In the genomic region with DNA sequence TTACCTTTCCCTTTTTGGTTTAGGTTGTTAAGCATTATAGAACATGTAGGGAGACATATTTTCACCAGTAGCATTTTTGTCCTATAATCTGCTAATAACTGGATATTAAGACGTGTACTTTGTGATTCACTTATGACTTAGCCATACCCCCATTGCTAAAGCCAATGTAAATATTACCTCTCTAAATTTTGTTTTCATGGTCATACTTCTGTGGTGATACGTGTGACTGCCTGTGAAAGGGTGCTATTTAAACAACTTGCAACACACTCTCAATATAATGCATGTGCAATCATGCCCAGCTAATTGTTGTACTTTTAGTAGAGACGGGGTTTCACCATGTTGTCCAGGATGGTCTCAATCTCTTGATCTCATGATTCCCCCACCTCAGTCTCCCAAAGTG, we compare ENCODE assay signal across 25 cellular contexts.
"Had no signal": no experiment of that assay in that cellular context is flagged by ENCODE, and none has a peak within 500 bp of the region (broad histone marks: within the 10 kb centered on the region; RNA-seq: fewer than 3 reads in every experiment).

No MANE protein-coding gene starts in this region.

- ATAC-seq: activated CD8-positive, alpha-beta memory T cell treated with anti-CD3 and anti-CD28 coated beads, Interleukin-2, amount 10 ng/mL, durations not matched to agents 7 days and 5 days; activated CD8-positive, alpha-beta T cell treated with anti-CD3 and anti-CD28 coated beads for 36 hours; activated naive CD8-positive, alpha-beta T cell treated with anti-CD3 and anti-CD28 coated beads, Interleukin-2, amount 50 U/mL, for 24 hours; gastrocnemius medialis; sciatic nerve; stimulated activated effector memory CD8-positive, alpha-beta T cell treated with anti-CD3 and anti-CD28 coated beads, Interleukin-12 subunit alpha, Interleukin-12 subunit beta, amount 100 ng/mL, for 72 hours; stimulated activated naive CD8-positive, alpha-beta T cell treated with anti-CD3 and anti-CD28 coated beads, Interleukin-15, amount 100 ng/mL, for 72 hours had no signal

- H3K9me3 ChIP-seq: esophagus muscularis mucosa, gastrocnemius medialis, tibial artery had no signal

- DNase-seq: activated CD4-positive, alpha-beta T cell treated with anti-CD3 and anti-CD28 coated beads, Interleukin-2, amount 10 ng/mL, durations not matched to agents 7 days and 5 days; activated CD4-positive, CD25-positive, alpha-beta regulatory T cell treated with anti-CD3 and anti-CD28 coated beads, Interleukin-2, amount 50 U/mL, for 72 hours; activated CD8-positive, alpha-beta memory T cell treated with anti-CD3 and anti-CD28 coated beads, Interleukin-2, amount 10 ng/mL, durations not matched to agents 7 days and 5 days; activated CD8-positive, alpha-beta T cell treated with anti-CD3 and anti-CD28 coated beads for 36 hours; activated effector memory CD4-positive, alpha-beta T cell treated with anti-CD3 and anti-CD28 coated beads, Interleukin-2, amount 50 U/mL, for 16 hours; activated naive CD4-positive, alpha-beta T cell treated with anti-CD3 and anti-CD28 coated beads, Interleukin-2, amount 50 U/mL, for 16 hours; activated naive CD8-positive, alpha-beta T cell treated with anti-CD3 and anti-CD28 coated beads, Interleukin-2, amount 50 U/mL, for 24 hours; activated T-cell treated with anti-CD3 and anti-CD28 coated beads for 4 hours; anterior cingulate cortex; central memory CD4-positive, alpha-beta T cell; dermis blood vessel endothelial cell; effector CD8-positive, alpha-beta T cell; gastrocnemius medialis; hippocampal formation; naive B cell; occipital lobe; small intestine; stimulated activated CD4-positive, alpha-beta T cell treated with anti-CD3 and anti-CD28 coated beads, Interleukin-2, amount 100 ng/mL, for 24 hours; stimulated activated naive CD8-positive, alpha-beta T cell treated with anti-CD3 and anti-CD28 coated beads, Interleukin-15, amount 100 ng/mL, for 72 hours; tibial artery; WERI-Rb-1 had no signal

- FAIRE-seq: small intestine, TTC549 had no signal

- H3K27ac ChIP-seq: esophagus muscularis mucosa, gastrocnemius medialis, tibial artery, WERI-Rb-1 had no signal

- H3K36me3 ChIP-seq: esophagus muscularis mucosa, gastrocnemius medialis, tibial artery, WERI-Rb-1 had no signal

- H3K4me3 ChIP-seq: esophagus muscularis mucosa, gastrocnemius medialis, tibial artery had no signal

- H3K4me1 ChIP-seq: esophagus muscularis mucosa, gastrocnemius medialis, tibial artery had no signal

- H3K27me3 ChIP-seq: esophagus muscularis mucosa, gastrocnemius medialis had no signal
